In genomic region chr3:119580148-119580760, GRCh38 we compare ENCODE assay signal across 1 cellular context.
TF ChIP-seq lines count a peak whose summit lies in the region.

No MANE protein-coding gene starts in this region.

TF ChIP-seq in HCT116, 20 proteins besides CTCF, POLR2A, EP300 and RAD21 (continued from another document):
- TF ChIP-seq REST (IDR thresholded peaks at IDR 0.05; ENCODE audit: low read depth) (no peak), ELF1 (IDR thresholded peaks at IDR 0.05; ENCODE audit: borderline replicate concordance, low read depth) (no peak), YY1 (IDR thresholded peaks at IDR 0.05; ENCODE audit: extremely low read depth, insufficient replicate concordance, low read depth, low read length) (no peak), SIN3A (IDR thresholded peaks at IDR 0.05; ENCODE audit: low read depth) (no peak), EZH2 (IDR thresholded peaks at IDR 0.05) (no peak)
